Comparison of ENCODE assay signal across 8 cellular contexts in the genomic region with DNA sequence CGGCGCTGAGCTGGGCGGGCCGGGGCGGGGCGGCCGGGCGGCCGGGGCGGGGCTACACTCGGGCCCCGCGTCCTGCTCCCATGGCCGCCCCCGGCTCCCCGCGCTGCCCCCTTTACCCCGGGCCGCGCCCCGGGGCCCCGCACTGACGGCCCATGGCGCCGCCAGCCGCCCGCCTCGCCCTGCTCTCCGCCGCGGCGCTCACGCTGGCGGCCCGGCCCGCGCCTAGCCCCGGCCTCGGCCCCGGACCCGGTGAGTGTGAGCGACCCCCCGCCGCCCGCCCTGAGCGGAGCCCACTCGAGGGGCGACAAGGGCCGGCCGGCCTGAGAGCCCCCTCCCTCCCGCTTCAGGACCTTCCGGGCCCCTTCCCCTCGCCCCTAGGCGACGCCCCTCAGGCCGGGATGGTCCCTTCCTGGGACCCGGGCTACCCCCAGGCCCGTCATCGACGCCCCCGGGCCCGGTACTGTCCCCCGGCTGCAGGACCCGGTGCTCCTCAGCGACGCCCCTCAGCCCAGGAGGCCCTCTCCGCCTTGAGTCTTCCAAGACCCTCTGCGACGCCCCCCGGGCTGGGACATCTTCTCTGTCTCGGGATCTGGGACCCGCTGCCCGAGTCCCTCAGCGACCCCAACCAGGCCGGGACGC. TPM values are rescaled to one million over a fixed set of nuclear protein-coding genes. Genes with fewer than 3 reads are reported as not detected.
A peak's percentile ranks its signal among the peaks of the same experiment; 100 is the strongest.
DNase-seq lines count a peak whose midpoint lies in the region; ATAC-seq and TF ChIP-seq lines count a peak whose summit lies in the region.

Gene KREMEN1 (plus strand): TSS at position 57 of the 639 bp plus-strand sequence. CDS start 96 bp downstream, at position 153.

- DNase-seq in activated T-cell treated with anti-CD3 and anti-CD28 coated beads, Interleukin-2, amount 50 U/mL, for 24 hours, result no peak
- DNase-seq in activated T-cell treated with anti-CD3 and anti-CD28 coated beads, Interleukin-2, amount 50 U/mL, for 48 hours, result no peak
- no peak for DNase-seq in astrocyte of the spinal cord (ENCODE audit: low read depth, low spot score)
- DNase-seq in left colon, result no peak
- DNase-seq in cerebellum (ENCODE audit: low spot score), result no peak
- no peak for DNase-seq in epidermal melanocyte (ENCODE audit: insufficient read length, low spot score)

- H3K27me3 ChIP-seq in subcutaneous abdominal adipose tissue (ENCODE audit: control insufficient read depth in 5 of 5, insufficient read depth in 4 of 5, low read length in 5 of 5), result peaks cover 0 to 12% (median 4%) of the 10 kb centered on the region in 5 donors

- peaks cover 23% of the 10 kb centered on the region for H3K4me1 Mint-ChIP-seq in activated T-cell treated with anti-CD3 and anti-CD28 coated beads, Interleukin-2, amount 50 U/mL, for 24 hours (ENCODE audit: low read depth)

- no peaks in the 10 kb centered on the region for H3K36me3 ChIP-seq in subcutaneous abdominal adipose tissue (ENCODE audit: control insufficient read depth in 5 of 5, insufficient read depth in 5 of 5, low read length in 5 of 5)

- H3K4me3 ChIP-seq in astrocyte of the spinal cord (ENCODE audit: low read depth, low read length), result peak within 1 kb of the TSS; percentile 50
- peak within 1 kb of the TSS; percentile 51 to 82 (median 73) for H3K4me3 ChIP-seq in subcutaneous abdominal adipose tissue (ENCODE audit: low read depth in 1 of 5, low read length in 5 of 5)

- peak within 1 kb of the TSS in 4 of 5 donors; percentile 66 to 80 (median 72) for H3K9ac ChIP-seq in subcutaneous abdominal adipose tissue (ENCODE audit: low read length in 5 of 5)

- H3K9me3 ChIP-seq in subcutaneous abdominal adipose tissue (ENCODE audit: control insufficient read depth in 5 of 5, low read length in 5 of 5), result no peaks in the 10 kb centered on the region

- H3K27ac Mint-ChIP-seq in activated T-cell treated with anti-CD3 and anti-CD28 coated beads, Interleukin-2, amount 50 U/mL, for 24 hours, result no peak within 1 kb of the TSS

- H3K4me3 Mint-ChIP-seq in activated T-cell treated with anti-CD3 and anti-CD28 coated beads, Interleukin-2, amount 50 U/mL, for 24 hours, result peak within 1 kb of the TSS; percentile 61

- ATAC-seq in left colon, result peak; percentile 0
- no peak for ATAC-seq in activated CD4-positive, CD25-positive, alpha-beta regulatory T cell treated with anti-CD3 and anti-CD28 coated beads, Interleukin-2, amount 50 U/mL, for 24 hours

- TF ChIP-seq CTCF in astrocyte of the spinal cord (IDR thresholded peaks at IDR 0.05; ENCODE audit: low read depth, low read length), result no peak

- H3K4me1 ChIP-seq in subcutaneous abdominal adipose tissue (ENCODE audit: control insufficient read depth in 5 of 5, insufficient read depth in 5 of 5, low read length in 5 of 5), result peaks cover 0 to 34% (median 30%) of the 10 kb centered on the region in 5 donors

- peaks cover 71% of the 10 kb centered on the region for H3K27me3 Mint-ChIP-seq in activated T-cell treated with anti-CD3 and anti-CD28 coated beads, Interleukin-2, amount 50 U/mL, for 24 hours

- in situ Hi-C loops in astrocyte of the spinal cord (cut with HindIII; ENCODE audit: low sequenced_read_pairs), result no loop called here

- H3K27ac ChIP-seq in subcutaneous abdominal adipose tissue (ENCODE audit: low read depth, low read length), result no peak within 1 kb of the TSS

- no peaks in the 10 kb centered on the region for H3K36me3 Mint-ChIP-seq in activated T-cell treated with anti-CD3 and anti-CD28 coated beads, Interleukin-2, amount 50 U/mL, for 24 hours (ENCODE audit: low read depth)

- H3K9me3 Mint-ChIP-seq in activated T-cell treated with anti-CD3 and anti-CD28 coated beads, Interleukin-2, amount 50 U/mL, for 24 hours, result no peaks in the 10 kb centered on the region

- intact Hi-C loops in left colon (cut with DNase I, micrococcal nuclease), result no loop called here

RNA-seq across cellular contexts. Expression of gene KREMEN1, which starts in this region (rescaled TPM):
- 10 to 100 TPM; 24.0 to 38.7 TPM for total RNA-seq in left colon
- total RNA-seq in cerebellum, result 9.1 TPM
